Comparison of ENCODE assay signal across 16 cellular contexts in genomic region chr1:23574265-23574754, GRCh38. TPM values are rescaled to one million over a fixed set of nuclear protein-coding genes. Genes with fewer than 3 reads are reported as not detected.
DNase-seq lines count a peak whose midpoint lies in the region; ATAC-seq and TF ChIP-seq lines count a peak whose summit lies in the region.
"Had no signal": no experiment of that assay in that cellular context is flagged by ENCODE, and none has a peak within 500 bp of the region (broad histone marks: within the 10 kb centered on the region; RNA-seq: fewer than 3 reads in every experiment).

No MANE protein-coding gene starts in this region.

- POLR2A ChIA-PET in activated CD8-positive, alpha-beta T cell treated with anti-CD3 and anti-CD28 coated beads for 36 hours (lab: Charles Lee), result interaction anchor here (1.7 kb wide), 1 partner anchor 14 kb away, joined by 5 read pairs; no protein-coding TSS in a partner anchor

- H3K36me3 Mint-ChIP-seq in activated CD8-positive, alpha-beta T cell treated with anti-CD3 and anti-CD28 coated beads for 36 hours (ENCODE audit: low read depth), result no peaks in the 10 kb centered on the region
- no peaks in the 10 kb centered on the region for H3K36me3 Mint-ChIP-seq in T-helper 2 cell treated with Interferon-gamma antibody and Interleukin-4, amounts not matched to agents 5 μg/mL and 100 μg/mL, for 36 hours (ENCODE audit: low read depth)

- H3K36me3 ChIP-seq in spleen (no peaks in the 10 kb centered on the region), tibial nerve (no peaks in the 10 kb centered on the region), vagina (no peaks in the 10 kb centered on the region)
- H3K36me3 ChIP-seq: suprapubic skin had no signal

- peaks cover 48% of the 10 kb centered on the region for H3K4me1 Mint-ChIP-seq in activated CD8-positive, alpha-beta T cell treated with anti-CD3 and anti-CD28 coated beads for 36 hours (ENCODE audit: low read depth)
- H3K4me1 Mint-ChIP-seq in T-helper 2 cell treated with Interferon-gamma antibody and Interleukin-4, amounts not matched to agents 5 μg/mL and 100 μg/mL, for 36 hours (ENCODE audit: low read depth), result peaks cover 23% of the 10 kb centered on the region

- CTCF ChIA-PET in activated CD8-positive, alpha-beta T cell treated with anti-CD3 and anti-CD28 coated beads for 36 hours (lab: Charles Lee), result interaction anchor here (1.0 to 16.5 kb wide), 4 partner anchors 17 to 62 kb away, joined by 4 to 168 read pairs (median 28); partner anchors contain the start of gene ID3

- H3K4me1 ChIP-seq in spleen (peaks cover 10 to 83% (median 53%) of the 10 kb centered on the region in 6 donors), tibial nerve (peaks cover 0 to 51% (median 35%) of the 10 kb centered on the region in 4 donors), vagina (peaks cover 25% of the 10 kb centered on the region)

- intact Hi-C loops in activated CD8-positive, alpha-beta T cell treated with anti-CD3 and anti-CD28 coated beads for 36 hours (cut with micrococcal nuclease), result no loop called here
- intact Hi-C loops in spleen (cut with DNase I; ENCODE audit: low total_unique reads) (no loop called here), vagina (cut with DNase I) (no loop called here)

- no peak for TF ChIP-seq EP300 in tibial nerve (IDR thresholded peaks at IDR 0.05)

- ATAC-seq in GM18868 (IDR thresholded peaks at IDR 0.05; ENCODE audit: unreplicated experiment) (peak; percentile 34), HG03103 (IDR thresholded peaks at IDR 0.05; ENCODE audit: low read depth, unreplicated experiment) (peak; percentile 44)
- ATAC-seq in activated CD8-positive, alpha-beta T cell treated with anti-CD3 and anti-CD28 coated beads for 36 hours, result no peak
- ATAC-seq: T-helper 17 cell had no signal

- H3K27ac Mint-ChIP-seq in activated CD8-positive, alpha-beta T cell treated with anti-CD3 and anti-CD28 coated beads for 36 hours, result peak overlapping the region; percentile 51
- no peak overlapping the region for H3K27ac Mint-ChIP-seq in T-helper 2 cell treated with Interferon-gamma antibody and Interleukin-4, amounts not matched to agents 5 μg/mL and 100 μg/mL, for 36 hours
- H3K27ac Mint-ChIP-seq: T-helper 17 cell had no signal

- H3K4me3 ChIP-seq in spleen, result no peak overlapping the region
- no peak overlapping the region for H3K4me3 ChIP-seq in tibial nerve
- no peak overlapping the region for H3K4me3 ChIP-seq in vagina
- H3K4me3 ChIP-seq: suprapubic skin had no signal

- WGBS in spleen, 5 donors, result 50 to 72% (median 66%) methylated on average over 2 of the region's 2 CpGs
- WGBS in tibial nerve, 2 donors, result 83 to 86% methylated on average over 2 of the region's 2 CpGs

- peaks cover 0 to 4% (median 0%) of the 10 kb centered on the region in 7 donors for H3K27me3 ChIP-seq in spleen (replicated peaks in 1 of 7)
- no peaks in the 10 kb centered on the region for H3K27me3 ChIP-seq in tibial nerve
- no peaks in the 10 kb centered on the region for H3K27me3 ChIP-seq in vagina
- H3K27me3 ChIP-seq: suprapubic skin had no signal

- no peak overlapping the region for H3K4me3 Mint-ChIP-seq in activated CD8-positive, alpha-beta T cell treated with anti-CD3 and anti-CD28 coated beads for 36 hours
- no peak overlapping the region for H3K4me3 Mint-ChIP-seq in T-helper 2 cell treated with Interferon-gamma antibody and Interleukin-4, amounts not matched to agents 5 μg/mL and 100 μg/mL, for 36 hours
- H3K4me3 Mint-ChIP-seq: activated CD4-positive, alpha-beta T cell treated with anti-CD3 and anti-CD28 coated beads, Interleukin-2, amount 10 ng/mL, durations not matched to agents 7 days and 5 days; T-helper 17 cell had no signal

- H3K27ac ChIP-seq in spleen (peak overlapping the region in 7 of 8 donors; percentile 2 to 87 (median 77)), tibial nerve (no peak overlapping the region), vagina (no peak overlapping the region)
- H3K27ac ChIP-seq: suprapubic skin had no signal

- H3K9me3 ChIP-seq in spleen (no peaks in the 10 kb centered on the region), tibial nerve (no peaks in the 10 kb centered on the region), vagina (no peaks in the 10 kb centered on the region)
- H3K9me3 ChIP-seq: suprapubic skin had no signal

- TF ChIP-seq POLR2A in spleen (IDR thresholded peaks at IDR 0.05) (no peak), tibial nerve (IDR thresholded peaks at IDR 0.05) (no peak), vagina (IDR thresholded peaks at IDR 0.05) (no peak)

- DNase-seq in activated CD8-positive, alpha-beta T cell treated with anti-CD3 and anti-CD28 coated beads for 36 hours, result no peak
- DNase-seq in spleen, result peak; percentile 47
- no peak for DNase-seq in tibial nerve (ENCODE audit: low spot score in 2 of 2)
- no peak for DNase-seq in vagina (ENCODE audit: extremely low spot score in 2 of 2)
- no peak for DNase-seq in T-helper 2 cell treated with Interferon-gamma antibody and Interleukin-4, amounts not matched to agents 5 μg/mL and 100 μg/mL, for 36 hours (ENCODE audit: low spot score)
- no peak for DNase-seq in GF-D8 (lab: John Stamatoyannopoulos, UW)
- DNase-seq: activated CD4-positive, alpha-beta T cell treated with anti-CD3 and anti-CD28 coated beads, Interleukin-2, amount 10 ng/mL, durations not matched to agents 7 days and 5 days; activated effector memory CD4-positive, alpha-beta T cell treated with Interleukin-2 at 50 U/mL for 16 hours; CD4-positive, CD25-positive, alpha-beta regulatory T cell; glutamatergic neuron; NCI-H1417 treated with DMSO at 0.1 percent for 48 hours; NCI-H446 treated with DMSO at 0.1 percent for 48 hours; T-helper 17 cell had no signal

- no peak for TF ChIP-seq CTCF in activated CD8-positive, alpha-beta T cell treated with anti-CD3 and anti-CD28 coated beads for 36 hours (IDR thresholded peaks at IDR 0.05)
- TF ChIP-seq CTCF in spleen (IDR thresholded peaks at IDR 0.05 in 8 of 11, conservative IDR thresholded peaks at IDR 0.05 in 3 of 11), result no peak
- no peak for TF ChIP-seq CTCF in tibial nerve (IDR thresholded peaks at IDR 0.05)
- no peak for TF ChIP-seq CTCF in vagina (IDR thresholded peaks at IDR 0.05)

- H3K9me3 Mint-ChIP-seq in activated CD8-positive, alpha-beta T cell treated with anti-CD3 and anti-CD28 coated beads for 36 hours, result peaks cover 2% of the 10 kb centered on the region
- H3K9me3 Mint-ChIP-seq in T-helper 2 cell treated with Interferon-gamma antibody and Interleukin-4, amounts not matched to agents 5 μg/mL and 100 μg/mL, for 36 hours, result no peaks in the 10 kb centered on the region
- H3K9me3 Mint-ChIP-seq: activated CD4-positive, alpha-beta T cell treated with anti-CD3 and anti-CD28 coated beads, Interleukin-2, amount 10 ng/mL, durations not matched to agents 7 days and 5 days had no signal

- no peaks in the 10 kb centered on the region for H3K27me3 Mint-ChIP-seq in activated CD8-positive, alpha-beta T cell treated with anti-CD3 and anti-CD28 coated beads for 36 hours
- peaks cover 17% of the 10 kb centered on the region for H3K27me3 Mint-ChIP-seq in T-helper 2 cell treated with Interferon-gamma antibody and Interleukin-4, amounts not matched to agents 5 μg/mL and 100 μg/mL, for 36 hours (ENCODE audit: low read depth)

RNA-seq across cellular contexts. Expression of gene ID3, which starts 15.0 kb away (rescaled TPM):
- 10 to 100 TPM; 70.4 to 74.3 TPM for total RNA-seq in activated CD8-positive, alpha-beta T cell treated with anti-CD3 and anti-CD28 coated beads for 36 hours
- total RNA-seq in spleen, result 100 to 1,000 TPM in 1 of 7 donors, 10 to 100 TPM in 6; 49.5 to 122 (median 65.4) TPM
- 100 to 1,000 TPM in 2 of 3 donors, 10 to 100 TPM in 1; 59.8 to 118 (median 109) TPM for polyA plus RNA-seq in spleen
- total RNA-seq in tibial nerve, result 100 to 1,000 TPM; 263 to 369 (median 312) TPM
- 358 TPM for total RNA-seq in vagina

RNA-seq across cellular contexts. Expression of gene E2F2, which starts 43.3 kb away (rescaled TPM):
- total RNA-seq in activated CD8-positive, alpha-beta T cell treated with anti-CD3 and anti-CD28 coated beads for 36 hours, result 10 to 100 TPM; 23.7 to 25.3 TPM
- total RNA-seq in spleen (10 to 100 TPM in 2 of 7 donors, 1 to 10 TPM in 5; 3.4 to 18.9 (median 8.4) TPM), tibial nerve (under 1 TPM in 3 of 4 donors, not detected in 1; 0.20 to 0.30 (median 0.21) TPM), vagina (2.9 TPM)
- polyA plus RNA-seq in spleen, result 1 to 10 TPM in 2 of 3 donors, under 1 TPM in 1; 0.89 to 2.3 (median 1.5) TPM

Comparison
In these comparisons a context has a peak if more than half of its experiments do, and no peak if none do; other contexts are left out.
1. H3K27ac ChIP-seq: peak in spleen (7 of 8); none in tibial nerve (0 of 4) and vagina (single experiment).